In genomic region chr4:101346312-101346561, GRCh38 we compare ENCODE assay signal across 8 cellular contexts. TPM values are rescaled to one million over a fixed set of nuclear protein-coding genes. Genes with fewer than 3 reads are reported as not detected.
DNase-seq lines count a peak whose midpoint lies in the region; ATAC-seq and TF ChIP-seq lines count a peak whose summit lies in the region.

No MANE protein-coding gene starts in this region.

- ATAC-seq in sciatic nerve (peak; percentile 0), HG03097 (IDR thresholded peaks at IDR 0.05; ENCODE audit: low FRiP score, unreplicated experiment) (no peak)

- H3K4me3 Mint-ChIP-seq in activated T-helper 1 cell treated with anti-CD3 and anti-CD28 coated beads, Interleukin-12 subunit alpha, Interleukin-12 subunit beta, Interleukin-2, Interleukin-4 antibody, amounts not matched to agents 30 ng/mL and 10 ng/mL and 1 ng/mL, durations not matched to agents 14 hours and 24 hours and 36 hours: peak overlapping the region; percentile 92

- intact Hi-C loops in activated T-helper 1 cell treated with anti-CD3 and anti-CD28 coated beads, Interleukin-12 subunit alpha, Interleukin-12 subunit beta, Interleukin-2, Interleukin-4 antibody, amounts not matched to agents 30 ng/mL and 10 ng/mL and 1 ng/mL, durations not matched to agents 14 hours and 24 hours and 36 hours (cut with micrococcal nuclease): loop anchor here (2.0 to 10.0 kb wide), 10 partner anchors 64 to 1521 kb away; partner anchors contain the start of genes CISD2, SLC39A8 and UBE2D3
- intact Hi-C loops in sciatic nerve (cut with DNase I): loop anchor here (10.0 kb wide), 1 partner anchor 61 kb away; no protein-coding TSS in a partner anchor

- H3K9me3 Mint-ChIP-seq in activated T-helper 1 cell treated with anti-CD3 and anti-CD28 coated beads, Interleukin-12 subunit alpha, Interleukin-12 subunit beta, Interleukin-2, Interleukin-4 antibody, amounts not matched to agents 30 ng/mL and 10 ng/mL and 1 ng/mL, durations not matched to agents 14 hours and 24 hours and 36 hours: no peaks in the 10 kb centered on the region

- peak overlapping the region; percentile 91 for H3K4me2 ChIP-seq in Loucy (ENCODE audit: low read depth, low read length, poor library complexity, severe bottlenecking)

- H2AFZ ChIP-seq in Loucy (ENCODE audit: low read length): peak overlapping the region; percentile 88

- peaks cover 36% of the 10 kb centered on the region for H3K4me1 ChIP-seq in Loucy (ENCODE audit: insufficient read depth, low read length, poor library complexity, severe bottlenecking)

- H3K36me3 Mint-ChIP-seq in activated T-helper 1 cell treated with anti-CD3 and anti-CD28 coated beads, Interleukin-12 subunit alpha, Interleukin-12 subunit beta, Interleukin-2, Interleukin-4 antibody, amounts not matched to agents 30 ng/mL and 10 ng/mL and 1 ng/mL, durations not matched to agents 14 hours and 24 hours and 36 hours (ENCODE audit: low read depth): peaks cover 11% of the 10 kb centered on the region

- no peaks in the 10 kb centered on the region for H3K36me3 ChIP-seq in Loucy (ENCODE audit: insufficient read depth, low read length)

- peaks cover 46% of the 10 kb centered on the region for H3K79me2 ChIP-seq in Loucy (ENCODE audit: insufficient read depth, low read length)

- H3K9me3 ChIP-seq in Loucy (ENCODE audit: insufficient read depth, low read depth, low read length): no peaks in the 10 kb centered on the region

- H3F3A ChIP-seq in Loucy (ENCODE audit: low read depth): peaks cover 11% of the 10 kb centered on the region; the same call in 1 of the 2 replicates

- H3K27me3 ChIP-seq in Loucy (ENCODE audit: insufficient read depth, low read length, poor library complexity, severe bottlenecking): no peaks in the 10 kb centered on the region

- peaks cover 37% of the 10 kb centered on the region for H4K20me1 ChIP-seq in Loucy (ENCODE audit: insufficient read depth, low read length, poor library complexity, severe bottlenecking)

- peak; percentile 1 for DNase-seq in DMS114 treated with DMSO at 0.1 percent for 48 hours (lab: John Stamatoyannopoulos, UW; ENCODE audit: unreplicated experiment)
- peak; percentile 8 for DNase-seq in activated T-helper 1 cell treated with anti-CD3 and anti-CD28 coated beads, Interleukin-12 subunit alpha, Interleukin-12 subunit beta, Interleukin-2, Interleukin-4 antibody, amounts not matched to agents 30 ng/mL and 10 ng/mL and 1 ng/mL, durations not matched to agents 14 hours and 24 hours and 36 hours (ENCODE audit: low spot score)
- DNase-seq in germinal center (ENCODE audit: low spot score): peak; percentile 52
- no peak for DNase-seq in sciatic nerve (ENCODE audit: low spot score)
- DNase-seq in HT-29 (ENCODE audit: low spot score): no peak
- DNase-seq in SHP77 treated with DMSO at 0.1 percent for 48 hours (lab: John Stamatoyannopoulos, UW): no peak

- peaks cover 36% of the 10 kb centered on the region for H3K4me1 Mint-ChIP-seq in activated T-helper 1 cell treated with anti-CD3 and anti-CD28 coated beads, Interleukin-12 subunit alpha, Interleukin-12 subunit beta, Interleukin-2, Interleukin-4 antibody, amounts not matched to agents 30 ng/mL and 10 ng/mL and 1 ng/mL, durations not matched to agents 14 hours and 24 hours and 36 hours (ENCODE audit: low read depth)

- H3K9ac ChIP-seq in Loucy (ENCODE audit: low read depth, low read length, poor library complexity, severe bottlenecking): peak overlapping the region; percentile 80

- H3K27ac Mint-ChIP-seq in activated T-helper 1 cell treated with anti-CD3 and anti-CD28 coated beads, Interleukin-12 subunit alpha, Interleukin-12 subunit beta, Interleukin-2, Interleukin-4 antibody, amounts not matched to agents 30 ng/mL and 10 ng/mL and 1 ng/mL, durations not matched to agents 14 hours and 24 hours and 36 hours: peak overlapping the region; percentile 93

- H3K27me3 Mint-ChIP-seq in activated T-helper 1 cell treated with anti-CD3 and anti-CD28 coated beads, Interleukin-12 subunit alpha, Interleukin-12 subunit beta, Interleukin-2, Interleukin-4 antibody, amounts not matched to agents 30 ng/mL and 10 ng/mL and 1 ng/mL, durations not matched to agents 14 hours and 24 hours and 36 hours (ENCODE audit: insufficient read depth): peaks cover 47% of the 10 kb centered on the region

- no peak for TF ChIP-seq CTCF in Loucy (conservative IDR thresholded peaks at IDR 0.05; ENCODE audit: low read length)

- H3K9me2 ChIP-seq in Loucy (replicated peaks; ENCODE audit: low read depth, low read length): no peaks in the 10 kb centered on the region

- peak overlapping the region; percentile 86 for H3K4me3 ChIP-seq in Loucy (ENCODE audit: low read length, poor library complexity, severe bottlenecking)

RNA-seq across cellular contexts. Expression of gene PPP3CA, which starts 1.1 kb away (rescaled TPM):
- total RNA-seq in activated T-helper 1 cell treated with anti-CD3 and anti-CD28 coated beads, Interleukin-12 subunit alpha, Interleukin-12 subunit beta, Interleukin-2, Interleukin-4 antibody, amounts not matched to agents 30 ng/mL and 10 ng/mL and 1 ng/mL, durations not matched to agents 14 hours and 24 hours and 36 hours: 10.0 and 11.3 TPM in 2 replicates
- 56.8 TPM for total RNA-seq in sciatic nerve
- total RNA-seq in HT-29 (2014; rRNA removed; shearing (Covaris generic)): 20.3 and 20.6 TPM in 2 replicates

Comparison
In these comparisons a context has a peak if more than half of its experiments do, and no peak if none do; other contexts are left out.
1. DNase-seq: peak in DMS114 treated with DMSO at 0.1 percent for 48 hours (single experiment), activated T-helper 1 cell treated with anti-CD3 and anti-CD28 coated beads, Interleukin-12 subunit alpha, Interleukin-12 subunit beta, Interleukin-2, Interleukin-4 antibody, amounts not matched to agents 30 ng/mL and 10 ng/mL and 1 ng/mL, durations not matched to agents 14 hours and 24 hours and 36 hours (single experiment) and germinal center (single experiment); none in sciatic nerve (single experiment), HT-29 (single experiment) and SHP77 treated with DMSO at 0.1 percent for 48 hours (single experiment).